ENCODE assay signal across 17 cellular contexts in the genomic region with DNA sequence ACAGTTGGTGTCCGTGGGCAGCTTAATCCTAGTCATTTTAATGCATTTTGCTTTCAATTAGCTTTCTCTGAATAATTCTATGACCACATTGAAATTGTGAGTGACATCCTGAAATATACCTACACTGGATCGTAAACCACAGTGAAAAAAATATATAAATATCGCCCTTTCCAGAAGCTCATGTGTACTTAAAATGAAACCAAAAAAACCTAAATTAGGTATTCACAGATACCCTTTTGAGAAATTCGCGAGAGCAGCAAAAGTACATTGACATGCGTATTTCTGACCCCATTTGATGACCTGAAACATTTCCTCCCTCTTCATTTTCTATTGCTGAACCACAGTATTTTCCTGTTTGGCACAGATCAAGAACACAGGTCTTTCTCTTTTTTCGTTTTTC.
A peak's percentile ranks its signal among the peaks of the same experiment; 100 is the strongest.
DNase-seq lines count a peak whose midpoint lies in the region; ATAC-seq and TF ChIP-seq lines count a peak whose summit lies in the region.
"Had no signal": no experiment of that assay in that cellular context is flagged by ENCODE, and none has a peak within 500 bp of the region (broad histone marks: within the 10 kb centered on the region; RNA-seq: fewer than 3 reads in every experiment).

No MANE protein-coding gene starts in this region.

- H3K4me2 ChIP-seq in H9 (ENCODE audit: insufficient read depth, insufficient read length, low read length) (no peak overlapping the region), Loucy (ENCODE audit: low read depth, low read length, poor library complexity, severe bottlenecking) (no peak overlapping the region)
- H3K4me2 ChIP-seq: A549 had no signal

- no peak overlapping the region for H2BK20ac ChIP-seq in H9 (ENCODE audit: low read depth, low read length, poor library complexity, severe bottlenecking)

- H4K5ac ChIP-seq in H9 (ENCODE audit: insufficient read length, low read depth, low read length), result no peak overlapping the region

- no peaks in the 10 kb centered on the region; the same call in 1 of the 2 replicates for H3K4me1 ChIP-seq in H9 (ENCODE audit: insufficient read depth, low read length)
- H3K4me1 ChIP-seq in Loucy (ENCODE audit: insufficient read depth, low read length, poor library complexity, severe bottlenecking), result no peaks in the 10 kb centered on the region
- no peaks in the 10 kb centered on the region for H3K4me1 ChIP-seq in A673 (ENCODE audit: insufficient read depth, low read length, poor library complexity, severe bottlenecking)
- H3K4me1 ChIP-seq: A549 had no signal

- H4K91ac ChIP-seq in H9 (ENCODE audit: insufficient read length, low read depth, low read length), result no peak overlapping the region

- no CpG with 5 or more reads among the region's 7 CpGs for WGBS in H9 (ENCODE audit: extremely low coverage, insufficient read length, low lambda C conversion rate)

- no peaks in the 10 kb centered on the region for H3K23me2 ChIP-seq in H9 (ENCODE audit: insufficient read length, low read depth, low read length, poor library complexity, severe bottlenecking)

- CTCF ChIA-PET in activated CD8-positive, alpha-beta memory T cell treated with anti-CD3 and anti-CD28 coated beads, Interleukin-2, amount 10 ng/mL, durations not matched to agents 7 days and 5 days (lab: Charles Lee), result interaction anchor here (0.6 kb wide), 1 partner anchor 137 kb away, joined by 3 read pairs; no protein-coding TSS in a partner anchor
- CTCF ChIA-PET in MCF 10A (lab: Yijun Ruan, JAX) (interaction anchor here (0.8 to 1.2 kb wide), 4 partner anchors 10 to 1892 kb away, joined by 3 to 4 read pairs (median 3); no protein-coding TSS in a partner anchor), A673 (lab: Charles Lee) (no interaction called here)

- DNase-seq in activated CD8-positive, alpha-beta memory T cell treated with anti-CD3 and anti-CD28 coated beads, Interleukin-2, amount 10 ng/mL, durations not matched to agents 7 days and 5 days, result no peak
- no peak for DNase-seq in activated CD8-positive, alpha-beta memory T cell treated with anti-CD3 and anti-CD28 coated beads, Interleukin-2, amount 50 U/mL, for 4 hours
- DNase-seq in H9, result no peak
- DNase-seq in nephron progenitor cell, result no peak
- no peak for DNase-seq in CD1c-positive myeloid dendritic cell (ENCODE audit: extremely low spot score)
- DNase-seq in MCF 10A (ENCODE audit: unreplicated experiment), result no peak
- no peak for DNase-seq in A673 (ENCODE audit: low spot score)
- DNase-seq: caudate nucleus; hypothalamus; mammary epithelial cell; NCI-H2081 treated with DMSO at 0.1 percent for 48 hours; OCI-M1; ovary; stimulated activated CD4-positive, alpha-beta T cell treated with anti-CD3 and anti-CD28 coated beads, Interleukin-12 subunit alpha, Interleukin-12 subunit beta, amount 100 ng/mL, for 4 hours had no signal

- H3K27me3 ChIP-seq in H9 (ENCODE audit: insufficient read depth, low read length) (no peaks in the 10 kb centered on the region), Loucy (ENCODE audit: insufficient read depth, low read length, poor library complexity, severe bottlenecking) (no peaks in the 10 kb centered on the region), A673 (replicated peaks; ENCODE audit: insufficient read depth, low read depth, low read length, poor library complexity) (no peaks in the 10 kb centered on the region)
- H3K27me3 ChIP-seq: ovary had no signal

- H2BK12ac ChIP-seq in H9 (ENCODE audit: insufficient read length, low read depth, low read length), result no peak overlapping the region

- H4K8ac ChIP-seq in H9 (replicated peaks; ENCODE audit: insufficient read length, low read depth, low read length), result no peak overlapping the region

- H3K14ac ChIP-seq in H9 (ENCODE audit: insufficient read depth, low read length), result no peak overlapping the region

- H3K4ac ChIP-seq in H9 (ENCODE audit: low read depth, low read length), result no peak overlapping the region

- H3K9ac ChIP-seq in H9 (ENCODE audit: extremely low read depth, insufficient read length, low read length), result no peak overlapping the region
- H3K9ac ChIP-seq in Loucy (ENCODE audit: low read depth, low read length, poor library complexity, severe bottlenecking), result no peak overlapping the region

- H3K36me3 ChIP-seq in Loucy (ENCODE audit: insufficient read depth, low read length) (no peaks in the 10 kb centered on the region), A673 (ENCODE audit: insufficient read depth, low read length, poor library complexity, severe bottlenecking) (no peaks in the 10 kb centered on the region)
- H3K36me3 ChIP-seq: HAP-1, ovary had no signal

- peaks cover 14% of the 10 kb centered on the region for H3K4me1 Mint-ChIP-seq in activated CD8-positive, alpha-beta memory T cell treated with anti-CD3 and anti-CD28 coated beads, Interleukin-2, amount 10 ng/mL, durations not matched to agents 7 days and 5 days
- H3K4me1 Mint-ChIP-seq in H9, result peaks cover 25 to 26% of the 10 kb centered on the region in 2 experiments
- peaks cover 30% of the 10 kb centered on the region for H3K4me1 Mint-ChIP-seq in nephron progenitor cell
- peaks cover 6% of the 10 kb centered on the region for H3K4me1 Mint-ChIP-seq in MCF 10A (ENCODE audit: insufficient read depth, unreplicated experiment)

- H3K56ac ChIP-seq in H9 (ENCODE audit: insufficient read length, low read depth, low read length), result no peak overlapping the region

- H3K18ac ChIP-seq in H9 (ENCODE audit: insufficient read length, low read depth, low read length), result no peak overlapping the region

- H2BK15ac ChIP-seq in H9 (ENCODE audit: low read depth, low read length), result no peak overlapping the region

- TF ChIP-seq CTCF in H9 (conservative IDR thresholded peaks at IDR 0.05) (no peak), Loucy (conservative IDR thresholded peaks at IDR 0.05; ENCODE audit: low read length) (no peak), nephron progenitor cell (IDR thresholded peaks at IDR 0.05) (no peak), MCF 10A (IDR thresholded peaks at IDR 0.05; ENCODE audit: unreplicated experiment) (no peak), A673 (conservative IDR thresholded peaks at IDR 0.05; ENCODE audit: low read depth, low read length) (no peak)

- POLR2A ChIA-PET in MCF 10A (lab: Yijun Ruan, JAX), result interaction anchor here (0.6 to 0.7 kb wide), 2 partner anchors 44 to 1911 kb away, joined by 3 read pairs; no protein-coding TSS in a partner anchor
- POLR2A ChIA-PET in A673 (lab: Charles Lee; ENCODE audit: low non-redundant PET), result no interaction called here

- no peaks in the 10 kb centered on the region for H3F3A ChIP-seq in Loucy (ENCODE audit: low read depth)

- intact Hi-C loops in MCF 10A (cut with micrococcal nuclease), result no loop called here
- intact Hi-C loops in A673 (cut with micrococcal nuclease; ENCODE audit: unreplicated experiment), result no loop called here

- no peaks in the 10 kb centered on the region for H3K9me2 ChIP-seq in Loucy (replicated peaks; ENCODE audit: low read depth, low read length)

- H2AFZ ChIP-seq in H9 (ENCODE audit: low read length), result no peak overlapping the region
- H2AFZ ChIP-seq in Loucy (ENCODE audit: low read length), result 0 out of 2 replicates have a peak overlapping the region, but pooled peaks have one; percentile 2

- no peaks in the 10 kb centered on the region for H3K9me3 Mint-ChIP-seq in activated CD8-positive, alpha-beta memory T cell treated with anti-CD3 and anti-CD28 coated beads, Interleukin-2, amount 10 ng/mL, durations not matched to agents 7 days and 5 days (ENCODE audit: low read depth)
- H3K9me3 Mint-ChIP-seq in H9 (peaks cover 2 to 4% of the 10 kb centered on the region in 2 experiments; a peak in 3 of 5 replicates), nephron progenitor cell (peaks cover 11% of the 10 kb centered on the region), MCF 10A (ENCODE audit: unreplicated experiment) (no peaks in the 10 kb centered on the region)

- H3K23ac ChIP-seq in H9 (ENCODE audit: insufficient read length, low read depth, low read length), result no peak overlapping the region

- H3K4me3 ChIP-seq in Loucy (ENCODE audit: low read length, poor library complexity, severe bottlenecking) (no peak overlapping the region), A673 (ENCODE audit: low read depth, low read length, poor library complexity, severe bottlenecking) (no peak overlapping the region)
- H3K4me3 ChIP-seq: A549, HAP-1, ovary had no signal

- H3K27ac ChIP-seq in H9 (ENCODE audit: insufficient read length, low read depth, low read length), result no peak overlapping the region
- no peak overlapping the region for H3K27ac ChIP-seq in A673 (ENCODE audit: low read depth, low read length, poor library complexity, severe bottlenecking)
- H3K27ac ChIP-seq: A549, ovary had no signal

- H3K27ac Mint-ChIP-seq in activated CD8-positive, alpha-beta memory T cell treated with anti-CD3 and anti-CD28 coated beads, Interleukin-2, amount 10 ng/mL, durations not matched to agents 7 days and 5 days, result peak overlapping the region; percentile 12
- H3K27ac Mint-ChIP-seq in H9, result peak overlapping the region in 2 of 3 experiments; percentile 16 to 72; a peak in 4 of 7 replicates
- H3K27ac Mint-ChIP-seq in nephron progenitor cell, result peak overlapping the region; percentile 64
- H3K27ac Mint-ChIP-seq in MCF 10A (ENCODE audit: low read depth, unreplicated experiment), result no peak overlapping the region

- H3T11ph ChIP-seq in H9 (ENCODE audit: low read length), result no peak overlapping the region

- H3K9me3 ChIP-seq in H9 (ENCODE audit: control insufficient read depth, low read depth, low read length), result no peaks in the 10 kb centered on the region
- no peaks in the 10 kb centered on the region for H3K9me3 ChIP-seq in Loucy (ENCODE audit: insufficient read depth, low read depth, low read length)
- H3K9me3 ChIP-seq in A673 (ENCODE audit: low read depth, low read length, poor library complexity, severe bottlenecking), result no peaks in the 10 kb centered on the region
- H3K9me3 ChIP-seq: A549, HAP-1, ovary had no signal

- H4K20me1 ChIP-seq in H9 (ENCODE audit: control insufficient read depth, insufficient read depth, insufficient read length) (no peaks in the 10 kb centered on the region), Loucy (ENCODE audit: insufficient read depth, low read length, poor library complexity, severe bottlenecking) (no peaks in the 10 kb centered on the region)

- BruUV-seq in MCF 10A (replicated peaks; lab: Mats Ljungman, UMichigan) (no TSS peak), A673 (replicated peaks; lab: Mats Ljungman, UMichigan) (no TSS peak)

- no peaks in the 10 kb centered on the region for H3K27me3 Mint-ChIP-seq in activated CD8-positive, alpha-beta memory T cell treated with anti-CD3 and anti-CD28 coated beads, Interleukin-2, amount 10 ng/mL, durations not matched to agents 7 days and 5 days
- H3K27me3 Mint-ChIP-seq in H9 (ENCODE audit: low read depth) (no peaks in the 10 kb centered on the region; the same call in 1 of the 2 replicates), nephron progenitor cell (ENCODE audit: low read depth, poor library complexity) (no peaks in the 10 kb centered on the region), MCF 10A (ENCODE audit: insufficient read depth, unreplicated experiment) (no peaks in the 10 kb centered on the region)

- peak; percentile 51 for ATAC-seq in activated CD8-positive, alpha-beta memory T cell treated with anti-CD3 and anti-CD28 coated beads, Interleukin-2, amount 10 ng/mL, durations not matched to agents 7 days and 5 days
- ATAC-seq: A549 had no signal

- H2BK120ac ChIP-seq in H9 (ENCODE audit: low read depth, low read length, poor library complexity, severe bottlenecking), result no peak overlapping the region

- H2BK5ac ChIP-seq in H9 (ENCODE audit: insufficient read length, low read length), result no peak overlapping the region

- H2AK5ac ChIP-seq in H9 (ENCODE audit: insufficient read length, low read length), result no peak overlapping the region

- H3K4me3 Mint-ChIP-seq in activated CD8-positive, alpha-beta memory T cell treated with anti-CD3 and anti-CD28 coated beads, Interleukin-2, amount 10 ng/mL, durations not matched to agents 7 days and 5 days, result peak overlapping the region; percentile 51
- H3K4me3 Mint-ChIP-seq in H9, result no peak overlapping the region
- no peak overlapping the region for H3K4me3 Mint-ChIP-seq in nephron progenitor cell
- H3K4me3 Mint-ChIP-seq in MCF 10A (ENCODE audit: unreplicated experiment), result no peak overlapping the region

- H3K79me2 ChIP-seq in H9 (ENCODE audit: insufficient read depth, low read length), result no peaks in the 10 kb centered on the region
- no peaks in the 10 kb centered on the region for H3K79me2 ChIP-seq in Loucy (ENCODE audit: insufficient read depth, low read length)

- no peaks in the 10 kb centered on the region for H3K79me1 ChIP-seq in H9 (ENCODE audit: insufficient read depth, low read depth, low read length, poor library complexity, severe bottlenecking)

- peaks cover 7% of the 10 kb centered on the region for H3K36me3 Mint-ChIP-seq in activated CD8-positive, alpha-beta memory T cell treated with anti-CD3 and anti-CD28 coated beads, Interleukin-2, amount 10 ng/mL, durations not matched to agents 7 days and 5 days
- H3K36me3 Mint-ChIP-seq in H9 (ENCODE audit: insufficient read depth in 1 of 3, low read depth in 3 of 3) (peaks cover 0 to 14% (median 0%) of the 10 kb centered on the region in 3 experiments; a peak in 1 of 7 replicates), nephron progenitor cell (ENCODE audit: low read depth) (no peaks in the 10 kb centered on the region), MCF 10A (ENCODE audit: insufficient read depth, unreplicated experiment) (no peaks in the 10 kb centered on the region)
